Comparison of ENCODE assay signal across 14 cellular contexts in the genomic region with DNA sequence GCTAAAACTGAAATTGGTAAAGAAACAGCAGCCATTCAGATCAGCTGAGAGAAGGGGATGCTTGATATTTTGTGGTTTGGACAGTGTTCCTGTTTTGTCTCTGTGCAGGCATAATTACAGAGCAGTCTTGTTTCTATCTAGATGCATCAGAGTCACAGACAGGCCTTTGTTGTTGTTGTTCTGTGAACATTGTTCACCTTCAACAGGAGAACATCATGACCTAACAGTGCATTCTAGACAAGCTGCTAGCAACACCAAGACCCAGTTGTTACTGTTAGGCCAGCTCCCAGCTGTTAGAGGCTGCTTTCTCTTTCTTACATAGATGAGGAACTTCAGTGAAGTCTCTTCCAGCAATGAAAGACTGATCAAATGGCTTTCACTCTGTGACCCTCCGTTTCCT. TPM values are rescaled to one million over a fixed set of nuclear protein-coding genes. Genes with fewer than 3 reads are reported as not detected.
DNase-seq lines count a peak whose midpoint lies in the region; ATAC-seq lines count a peak whose summit lies in the region.
"Had no signal": no experiment of that assay in that cellular context is flagged by ENCODE, and none has a peak within 500 bp of the region (broad histone marks: within the 10 kb centered on the region; RNA-seq: fewer than 3 reads in every experiment).

No MANE protein-coding gene starts in this region.

- DNase-seq in activated gamma-delta T cell treated with Interleukin-2 at 50 U/mL for 16 hours (peak; percentile 22), activated gamma-delta T cell (lab: John Stamatoyannopoulos, UW) (no peak), T-cell (peak in 26 of 34 experiments; percentile 16 to 72 (median 32)), superior temporal gyrus (ENCODE audit: extremely low spot score) (peak; percentile 50), RKO (ENCODE audit: low spot score) (no peak), HT-29 (ENCODE audit: low spot score) (no peak)
- DNase-seq: anterior cingulate cortex, NCI-H345, psoas muscle had no signal

- H3K4me1 Mint-ChIP-seq in T-cell, result peaks cover 34 to 47% (median 43%) of the 10 kb centered on the region in 3 donors
- H3K4me1 Mint-ChIP-seq in dendritic cell treated with granulocyte-macrophage colony-stimulating factor and Interleukin-4, amounts not matched to agents 40 ng/mL and 50 ng/mL, for 4 days (ENCODE audit: low read depth), result peaks cover 31% of the 10 kb centered on the region

- ATAC-seq in T-cell (replicated peaks in 1 of 4) (peak; percentile 94 to 98 (median 94)), HG03139 (IDR thresholded peaks at IDR 0.05; ENCODE audit: unreplicated experiment) (no peak)
- ATAC-seq: psoas muscle, Right ventricle myocardium inferior had no signal

- CTCF ChIA-PET in T-cell (lab: Charles Lee), result interaction anchor here (0.6 to 1.0 kb wide), 2 partner anchors 10 to 218 kb away, joined by 3 read pairs; no protein-coding TSS in a partner anchor

- H3K36me3 Mint-ChIP-seq in T-cell, result peaks cover 19% of the 10 kb centered on the region
- no peaks in the 10 kb centered on the region for H3K36me3 Mint-ChIP-seq in dendritic cell treated with granulocyte-macrophage colony-stimulating factor and Interleukin-4, amounts not matched to agents 40 ng/mL and 50 ng/mL, for 4 days (ENCODE audit: low read depth)

- POLR2A ChIA-PET in T-cell (lab: Charles Lee), result interaction anchor here in 1 of 2 donors (0.6 to 0.8 kb wide), 2 partner anchors 30 to 63 kb away, joined by 3 to 6 read pairs; no protein-coding TSS in a partner anchor

- H3K27ac Mint-ChIP-seq in T-cell, result peak overlapping the region; percentile 91 to 98
- peak overlapping the region; percentile 75 for H3K27ac Mint-ChIP-seq in dendritic cell treated with granulocyte-macrophage colony-stimulating factor and Interleukin-4, amounts not matched to agents 40 ng/mL and 50 ng/mL, for 4 days

- intact Hi-C loops in dendritic cell treated with granulocyte-macrophage colony-stimulating factor and Interleukin-4, amounts not matched to agents 40 ng/mL and 50 ng/mL, for 4 days (cut with micrococcal nuclease), result loop anchor here (10.0 kb wide), 1 partner anchor 46 kb away; no protein-coding TSS in a partner anchor

- H3K27me3 Mint-ChIP-seq in T-cell, result peaks cover 0 to 2% of the 10 kb centered on the region in 2 donors
- H3K27me3 Mint-ChIP-seq in dendritic cell treated with granulocyte-macrophage colony-stimulating factor and Interleukin-4, amounts not matched to agents 40 ng/mL and 50 ng/mL, for 4 days, result peaks cover 7% of the 10 kb centered on the region

- H3K4me3 Mint-ChIP-seq in T-cell, result peak overlapping the region; percentile 48 to 50 (median 49)
- H3K4me3 Mint-ChIP-seq in dendritic cell treated with granulocyte-macrophage colony-stimulating factor and Interleukin-4, amounts not matched to agents 40 ng/mL and 50 ng/mL, for 4 days, result no peak overlapping the region

- peaks cover 8 to 20% (median 20%) of the 10 kb centered on the region in 3 donors for H3K9me3 Mint-ChIP-seq in T-cell
- peaks cover 29% of the 10 kb centered on the region for H3K9me3 Mint-ChIP-seq in dendritic cell treated with granulocyte-macrophage colony-stimulating factor and Interleukin-4, amounts not matched to agents 40 ng/mL and 50 ng/mL, for 4 days

RNA-seq across cellular contexts. Expression of gene LSR, which starts 8.5 kb away (rescaled TPM):
- total RNA-seq in T-cell, result 10 to 100 TPM; 36.8 to 64.9 (median 57.4) TPM
- total RNA-seq in HT-29 (2014; rRNA removed; shearing (Covaris generic)), result 475 and 478 TPM in 2 replicates

RNA-seq across cellular contexts. Expression of gene FAM187B, which starts 11.8 kb away (rescaled TPM):
- total RNA-seq in T-cell, result not detected
- total RNA-seq in HT-29 (2014; rRNA removed; shearing (Covaris generic)), result not detected in 2 replicates
- total RNA-seq: MCF 10A, psoas muscle, Right ventricle myocardium inferior, urinary bladder had no signal

RNA-seq across cellular contexts. Expression of gene USF2, which starts 28.4 kb away (rescaled TPM):
- total RNA-seq in T-cell, result 100 to 1,000 TPM; 207 to 255 (median 249) TPM
- total RNA-seq in HT-29 (2014; rRNA removed; shearing (Covaris generic)), result 218 and 226 TPM in 2 replicates

RNA-seq across cellular contexts. Expression of gene HAMP, which starts 42.0 kb away (rescaled TPM):
- 1 to 10 TPM in 4 of 5 donors, under 1 TPM in 1; 0.65 to 1.9 (median 1.1) TPM for total RNA-seq in T-cell
- 0.05 TPM in 1 of 2 replicates, not detected in the other for total RNA-seq in HT-29 (2014; rRNA removed; shearing (Covaris generic))
- total RNA-seq: MCF 10A, Right ventricle myocardium inferior, urinary bladder had no signal

RNA-seq across cellular contexts. Expression of gene MAG, which starts 51.6 kb away (rescaled TPM):
- total RNA-seq in T-cell, result under 1 TPM in 2 of 5 donors, not detected in 3; 0.16 to 0.19 TPM
- total RNA-seq in HT-29 (2014; rRNA removed; shearing (Covaris generic)), result not detected in 2 replicates
- total RNA-seq: MCF 10A, Right ventricle myocardium inferior had no signal

Comparison
In these comparisons a context has a peak if more than half of its experiments do, and no peak if none do; other contexts are left out.
1. DNase-seq: peak in activated gamma-delta T cell treated with Interleukin-2 at 50 U/mL for 16 hours (single experiment), T-cell (26 of 34) and superior temporal gyrus (single experiment); none in activated gamma-delta T cell (single experiment), RKO (single experiment) and HT-29 (single experiment).